8 cellular contexts compared by ENCODE assay signal in genomic region chr11:118609380-118610219, GRCh38.
DNase-seq lines count a peak whose midpoint lies in the region; ATAC-seq and TF ChIP-seq lines count a peak whose summit lies in the region.

No MANE protein-coding gene starts in this region.

- H3K9me3 ChIP-seq in OCI-LY1 (ENCODE audit: low read length), result no peaks in the 10 kb centered on the region

- H3K4me3 ChIP-seq in OCI-LY1 (ENCODE audit: low read depth, low read length, poor library complexity, severe bottlenecking), result peak overlapping the region; percentile 39

- no peaks in the 10 kb centered on the region for H4K20me1 ChIP-seq in OCI-LY1 (ENCODE audit: insufficient read depth, low read length)

- ATAC-seq in GM21619 (IDR thresholded peaks at IDR 0.05; ENCODE audit: unreplicated experiment), result no peak

- DNase-seq in amygdala (lab: John Stamatoyannopoulos, UW), result peak in 46 of 56 donors; percentile 43 to 89 (median 71)
- DNase-seq in islet precursor cell, result peak; percentile 65
- peak; percentile 19 for DNase-seq in stimulated activated CD4-positive, alpha-beta T cell treated with anti-CD3 and anti-CD28 coated beads, Interleukin-2, amount 100 ng/mL, for 4 hours (ENCODE audit: low read depth)
- DNase-seq in UCSD-AML1 (lab: John Stamatoyannopoulos, UW; ENCODE audit: unreplicated experiment), result no peak
- DNase-seq in 8988T, result no peak
- DNase-seq in SIG-M5 treated with dmso at 0.1 percent for 504 hours (lab: John Stamatoyannopoulos, UW; ENCODE audit: unreplicated experiment), result no peak

- peaks cover 31% of the 10 kb centered on the region for H3K4me1 ChIP-seq in OCI-LY1 (ENCODE audit: insufficient read depth, low read length, severe bottlenecking)

- H3K27ac ChIP-seq in OCI-LY1 (ENCODE audit: low read depth, low read length, poor library complexity, severe bottlenecking), result no peak overlapping the region

- H3K4me2 ChIP-seq in OCI-LY1 (ENCODE audit: low read length), result peak overlapping the region; percentile 81

- H3K9ac ChIP-seq in OCI-LY1 (ENCODE audit: low read length), result no peak overlapping the region

- no peaks in the 10 kb centered on the region for H3K9me2 ChIP-seq in OCI-LY1 (ENCODE audit: low read depth, low read length)

- H3K79me2 ChIP-seq in OCI-LY1 (ENCODE audit: insufficient read depth, low read length), result no peaks in the 10 kb centered on the region

- H3F3A ChIP-seq in OCI-LY1 (ENCODE audit: insufficient read depth, low read length), result no peaks in the 10 kb centered on the region

- no peaks in the 10 kb centered on the region for H3K36me3 ChIP-seq in OCI-LY1 (ENCODE audit: insufficient read depth, low read length)

- no peak overlapping the region for H2AFZ ChIP-seq in OCI-LY1 (ENCODE audit: low read length)

- TF ChIP-seq CTCF in OCI-LY1 (IDR thresholded peaks at IDR 0.05; ENCODE audit: low read length), result no peak

- peaks cover 11% of the 10 kb centered on the region; the same call in 1 of the 2 replicates for H3K27me3 ChIP-seq in OCI-LY1 (ENCODE audit: insufficient read depth, low read length)

Comparison
In these comparisons a context has a peak if more than half of its experiments do, and no peak if none do; other contexts are left out.
1. DNase-seq: peak in amygdala (46 of 56), islet precursor cell (single experiment) and stimulated activated CD4-positive, alpha-beta T cell treated with anti-CD3 and anti-CD28 coated beads, Interleukin-2, amount 100 ng/mL, for 4 hours (single experiment); none in UCSD-AML1 (single experiment), 8988T (single experiment) and SIG-M5 treated with dmso at 0.1 percent for 504 hours (single experiment).